ENCODE assay signal across 8 cellular contexts in the genomic region with DNA sequence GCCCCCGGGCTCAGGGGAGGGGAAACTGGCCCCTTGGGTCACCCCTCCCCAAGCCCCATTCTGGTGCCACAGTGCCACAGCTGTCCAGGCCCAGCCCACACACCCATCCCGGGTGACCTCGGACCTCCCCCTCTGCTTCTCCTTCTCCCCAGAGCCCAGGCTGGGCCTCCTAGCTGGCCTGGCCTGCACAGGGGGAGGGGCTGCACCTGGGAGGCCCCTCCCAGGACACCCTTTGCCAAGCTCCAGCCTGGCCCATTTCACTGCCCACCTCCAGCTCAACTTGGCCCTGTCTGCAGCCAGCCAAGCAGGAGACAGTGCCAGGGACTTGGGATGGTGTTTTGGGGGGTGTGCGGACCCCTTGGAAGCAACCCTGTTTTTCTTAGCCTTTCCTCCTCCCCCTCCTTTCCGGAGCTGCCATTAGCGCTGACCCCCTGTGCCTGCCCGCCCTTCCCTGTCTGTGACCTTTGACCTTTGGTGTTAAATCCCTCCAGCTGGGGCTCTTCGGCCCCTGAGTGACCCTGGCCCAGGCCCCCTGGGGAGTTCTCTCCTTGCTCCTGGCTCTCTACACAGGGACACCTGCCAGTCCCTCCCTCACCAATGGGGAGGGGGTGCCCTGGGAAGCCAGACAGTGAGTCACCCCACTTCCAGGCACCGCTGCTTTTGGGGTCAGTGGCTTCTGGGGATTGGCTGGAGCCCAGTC. TPM values are rescaled to one million over a fixed set of nuclear protein-coding genes. Genes with fewer than 3 reads are reported as not detected.
DNase-seq lines count a peak whose midpoint lies in the region; ATAC-seq, FAIRE-seq and TF ChIP-seq lines count a peak whose summit lies in the region.

No MANE protein-coding gene starts in this region.

- no peak for FAIRE-seq in frontal cortex (lab: Jason Lieb, UNC)

- H3K9me3 ChIP-seq in GM23248 (ENCODE audit: low read depth) = no peaks in the 10 kb centered on the region
- H3K9me3 ChIP-seq in left ventricle myocardium inferior (replicated peaks) = no peaks in the 10 kb centered on the region
- no peaks in the 10 kb centered on the region for H3K9me3 ChIP-seq in sigmoid colon

- H3K36me3 ChIP-seq in GM23248 (ENCODE audit: low read depth) (no peaks in the 10 kb centered on the region), left ventricle myocardium inferior (no peaks in the 10 kb centered on the region), sigmoid colon (no peaks in the 10 kb centered on the region)

- TF ChIP-seq CTCF in WI38 (IDR thresholded peaks at IDR 0.05; ENCODE audit: low read depth, low read length) = no peak
- TF ChIP-seq CTCF in left ventricle myocardium inferior (IDR thresholded peaks at IDR 0.05; ENCODE audit: borderline replicate concordance) = no peak
- TF ChIP-seq CTCF in sigmoid colon (IDR thresholded peaks at IDR 0.05) = no peak

- H3K4me2 ChIP-seq in GM23248 (ENCODE audit: unreplicated experiment) = peak overlapping the region; percentile 86

- TF ChIP-seq POLR2A in sigmoid colon (IDR thresholded peaks at IDR 0.05) = no peak

- intact Hi-C loops in left ventricle myocardium inferior (cut with micrococcal nuclease) = no loop called here
- intact Hi-C loops in sigmoid colon (cut with DNase I) = no loop called here

- no peaks in the 10 kb centered on the region for H3K27me3 ChIP-seq in GM23248 (replicated peaks; ENCODE audit: insufficient read depth)
- no peaks in the 10 kb centered on the region for H3K27me3 ChIP-seq in left ventricle myocardium inferior (ENCODE audit: low read depth)
- H3K27me3 ChIP-seq in sigmoid colon = no peaks in the 10 kb centered on the region

- TF ChIP-seq EP300 in sigmoid colon (IDR thresholded peaks at IDR 0.05) = no peak

- peaks cover 17% of the 10 kb centered on the region for H3K4me1 ChIP-seq in GM23248 (ENCODE audit: insufficient read depth)
- peaks cover 83% of the 10 kb centered on the region for H3K4me1 ChIP-seq in left ventricle myocardium inferior
- peaks cover 2 to 83% (median 71%) of the 10 kb centered on the region in 4 donors for H3K4me1 ChIP-seq in sigmoid colon

- H3K4me3 ChIP-seq in GM23248 (peak overlapping the region; percentile 88), WI38 (ENCODE audit: low read depth, low read length) (peak overlapping the region; percentile 84), left ventricle myocardium inferior (peak overlapping the region; percentile 88), sigmoid colon (peak overlapping the region; percentile 60 to 71 (median 66))

- in situ Hi-C loops in GM23248 (cut with MboI) = no loop called here

- H3K9me2 ChIP-seq in GM23248 (ENCODE audit: insufficient read depth) = no peaks in the 10 kb centered on the region

- no peak overlapping the region for H2AFZ ChIP-seq in GM23248

- H3K27ac ChIP-seq in GM23248 (peak overlapping the region; percentile 40; the same call in 1 of the 2 replicates), left ventricle myocardium inferior (replicated peaks) (peak overlapping the region; percentile 96), sigmoid colon (peak overlapping the region; percentile 90 to 98 (median 96))

- peaks cover 64% of the 10 kb centered on the region for H3K79me2 ChIP-seq in GM23248 (ENCODE audit: insufficient read depth)

- peak overlapping the region; percentile 78 for H3K9ac ChIP-seq in GM23248

- peak; percentile 39 for DNase-seq in GM23248
- DNase-seq in left ventricle myocardium inferior = no peak
- peak; percentile 76 for DNase-seq in sigmoid colon
- DNase-seq in stimulated activated CD4-positive, alpha-beta T cell treated with anti-CD3 and anti-CD28 coated beads, Interleukin-1b, Interleukin-23, amount 100 ng/mL, for 48 hours = no peak
- no peak for DNase-seq in frontal cortex (ENCODE audit: low spot score in 2 of 2)

- 29 to 42% methylated on average over 6 to 8 of the region's 9 CpGs for WGBS in GM23248 (ENCODE audit: low coverage in 1 of 2, low lambda C conversion rate in 2 of 2, missing lambda C conversion rate in 2 of 2), 2 experiments
- WGBS in sigmoid colon, 2 donors = 38 to 69% methylated on average over 9 of the region's 9 CpGs

- ATAC-seq in GM21825 (IDR thresholded peaks at IDR 0.05; ENCODE audit: unreplicated experiment) (no peak), HG03457 (IDR thresholded peaks at IDR 0.05; ENCODE audit: unreplicated experiment) (no peak)

- peaks cover 5% of the 10 kb centered on the region; the same call in 1 of the 2 replicates for H3F3A ChIP-seq in GM23248 (ENCODE audit: insufficient read depth)

- no peaks in the 10 kb centered on the region for H4K20me1 ChIP-seq in GM23248 (ENCODE audit: insufficient read depth)

RNA-seq across cellular contexts. Expression of gene GLIS2, which starts 1.8 kb away (rescaled TPM):
- 2.9 and 3.2 TPM in 2 replicates for total RNA-seq in GM23248 (2014; rRNA removed; shearing (Covaris generic))
- 6.8 and 7.3 TPM in 2 replicates for polyA plus RNA-seq in GM23248 (2016; fragmentation: Nextera tagmentation; extraction: Ambion mirVana)
- total RNA-seq in left ventricle myocardium inferior = 17.2 TPM
- 10 to 100 TPM in 1 of 4 donors, 1 to 10 TPM in 3; 5.4 to 11.9 (median 5.7) TPM for total RNA-seq in sigmoid colon
- 1 to 10 TPM in 2 of 3 donors, under 1 TPM in 1; 0.69 to 4.0 (median 1.8) TPM for polyA plus RNA-seq in sigmoid colon
- total RNA-seq in frontal cortex = 8.6 TPM

RNA-seq across cellular contexts. Expression of gene PAM16, which starts 33.5 kb away (rescaled TPM):
- 20.4 and 33.0 TPM in 2 replicates for total RNA-seq in GM23248 (2014; rRNA removed; shearing (Covaris generic))
- 74.5 and 78.9 TPM in 2 replicates for polyA plus RNA-seq in GM23248 (2016; fragmentation: Nextera tagmentation; extraction: Ambion mirVana)
- 67.3 TPM for total RNA-seq in left ventricle myocardium inferior
- total RNA-seq in sigmoid colon = 10 to 100 TPM; 36.7 to 52.7 (median 43.6) TPM
- 10 to 100 TPM; 36.0 to 57.0 (median 49.0) TPM for polyA plus RNA-seq in sigmoid colon
- total RNA-seq in frontal cortex = 28.5 TPM

RNA-seq across cellular contexts. Expression of gene TFAP4, which starts 44.8 kb away (rescaled TPM):
- 3.4 and 5.4 TPM in 2 replicates for total RNA-seq in GM23248 (2014; rRNA removed; shearing (Covaris generic))
- polyA plus RNA-seq in GM23248 (2016; fragmentation: Nextera tagmentation; extraction: Ambion mirVana) (0.91 and 1.5 TPM in 2 replicates), sigmoid colon (10 to 100 TPM in 1 of 3 donors, 1 to 10 TPM in 2; 2.3 to 11.7 (median 4.8) TPM)
- total RNA-seq in left ventricle myocardium inferior (2.6 TPM), sigmoid colon (1 to 10 TPM; 3.2 to 3.9 (median 3.6) TPM), frontal cortex (14.7 TPM)

RNA-seq across cellular contexts. Expression of gene VASN, which starts 54.0 kb away (rescaled TPM):
- 223 and 234 TPM in 2 replicates for total RNA-seq in GM23248 (2014; rRNA removed; shearing (Covaris generic))
- polyA plus RNA-seq in GM23248 (2016; fragmentation: Nextera tagmentation; extraction: Ambion mirVana) (160 and 169 TPM in 2 replicates), sigmoid colon (1 to 10 TPM in 2 of 3 donors, under 1 TPM in 1; 0.46 to 4.2 (median 2.4) TPM)
- total RNA-seq in left ventricle myocardium inferior (5.5 TPM), sigmoid colon (10 to 100 TPM in 1 of 4 donors, 1 to 10 TPM in 3; 7.1 to 10.2 (median 8.3) TPM), frontal cortex (1.6 TPM)

Comparison
In these comparisons a context has a peak if more than half of its experiments do, and no peak if none do; other contexts are left out.
1. DNase-seq: peak in GM23248 (single experiment) and sigmoid colon (single experiment); none in left ventricle myocardium inferior (single experiment), stimulated activated CD4-positive, alpha-beta T cell treated with anti-CD3 and anti-CD28 coated beads, Interleukin-1b, Interleukin-23, amount 100 ng/mL, for 48 hours (single experiment) and frontal cortex (0 of 2).
2. H3K27ac ChIP-seq: peak in every context shown above with its lines; median percentile 96 in left ventricle myocardium inferior; 96 in sigmoid colon; 40 in GM23248.
3. Peak in every context shown above with its lines, with median percentiles within 50 percentile points of each other: H3K4me3 ChIP-seq.